Comparison of ENCODE assay signal across 12 cellular contexts in genomic region chr2:20744366-20745335, GRCh38.
DNase-seq lines count a peak whose midpoint lies in the region; ATAC-seq and TF ChIP-seq lines count a peak whose summit lies in the region.
"Had no signal": no experiment of that assay in that cellular context is flagged by ENCODE, and none has a peak within 500 bp of the region (broad histone marks: within the 10 kb centered on the region; RNA-seq: fewer than 3 reads in every experiment).

No MANE protein-coding gene starts in this region.

- H3K9me3 ChIP-seq in MM.1S (replicated peaks; ENCODE audit: insufficient read depth, low read length) = no peaks in the 10 kb centered on the region
- H3K9me3 ChIP-seq in colonic mucosa = no peaks in the 10 kb centered on the region

- H3K4me2 ChIP-seq in MM.1S (ENCODE audit: low read depth, low read length) = no peak overlapping the region

- no peak overlapping the region for H3K9ac ChIP-seq in MM.1S (ENCODE audit: low read length)
- H3K9ac ChIP-seq in colonic mucosa (ENCODE audit: low read depth in 2 of 2, low read length in 2 of 2) = no peak overlapping the region

- CTCF ChIA-PET in activated B cell treated with CpG ODN at 0.5 μM for 24 hours (lab: Charles Lee) = interaction anchor here (0.8 to 1.2 kb wide), 3 partner anchors 37 to 218 kb away, joined by 3 to 4 read pairs (median 4); no protein-coding TSS in a partner anchor
- CTCF ChIA-PET in activated CD4-positive, alpha-beta T cell treated with anti-CD3 and anti-CD28 coated beads for 36 hours (lab: Charles Lee) = no interaction called here

- peaks cover 24% of the 10 kb centered on the region for H3K4me1 Mint-ChIP-seq in activated B cell treated with CpG ODN at 0.5 μM for 24 hours
- no peaks in the 10 kb centered on the region for H3K4me1 Mint-ChIP-seq in activated CD4-positive, alpha-beta T cell treated with anti-CD3 and anti-CD28 coated beads for 36 hours
- H3K4me1 Mint-ChIP-seq: neural crest cell had no signal

- H3K4me3 ChIP-seq in MM.1S (ENCODE audit: low read length) (no peak overlapping the region), colonic mucosa (no peak overlapping the region)

- H3K9me2 ChIP-seq in MM.1S (replicated peaks; ENCODE audit: insufficient read depth, low read length) = no peaks in the 10 kb centered on the region

- H3K27me3 ChIP-seq in MM.1S (replicated peaks; ENCODE audit: insufficient read depth, low read length) (no peaks in the 10 kb centered on the region), colonic mucosa (no peaks in the 10 kb centered on the region)

- no peaks in the 10 kb centered on the region for H3K27me3 Mint-ChIP-seq in activated B cell treated with CpG ODN at 0.5 μM for 24 hours
- H3K27me3 Mint-ChIP-seq in activated CD4-positive, alpha-beta T cell treated with anti-CD3 and anti-CD28 coated beads for 36 hours = no peaks in the 10 kb centered on the region

- peak overlapping the region; percentile 59 for H3K4me3 Mint-ChIP-seq in activated B cell treated with CpG ODN at 0.5 μM for 24 hours
- H3K4me3 Mint-ChIP-seq in activated CD4-positive, alpha-beta T cell treated with anti-CD3 and anti-CD28 coated beads for 36 hours = no peak overlapping the region
- H3K4me3 Mint-ChIP-seq: neural crest cell had no signal

- POLR2A ChIA-PET in activated B cell treated with CpG ODN at 0.5 μM for 24 hours (lab: Charles Lee) = interaction anchor here (0.7 to 1.8 kb wide), 4 partner anchors 12 to 298 kb away, joined by 3 to 11 read pairs (median 4); partner anchors contain the start of genes GDF7, LDAH and RHOB
- POLR2A ChIA-PET in activated CD4-positive, alpha-beta T cell treated with anti-CD3 and anti-CD28 coated beads for 36 hours (lab: Charles Lee) = no interaction called here

- TF ChIP-seq CTCF in activated B cell treated with CpG ODN at 0.5 μM for 24 hours (IDR thresholded peaks at IDR 0.05) (no peak), MM.1S (IDR thresholded peaks at IDR 0.05; ENCODE audit: low read length) (no peak), colonic mucosa (IDR thresholded peaks at IDR 0.05) (no peak)

- peaks cover 17% of the 10 kb centered on the region for H3K36me3 Mint-ChIP-seq in activated B cell treated with CpG ODN at 0.5 μM for 24 hours (ENCODE audit: low read depth)
- peaks cover 33% of the 10 kb centered on the region for H3K36me3 Mint-ChIP-seq in activated CD4-positive, alpha-beta T cell treated with anti-CD3 and anti-CD28 coated beads for 36 hours (ENCODE audit: low read depth)

- intact Hi-C loops in activated B cell treated with CpG ODN at 0.5 μM for 24 hours (cut with micrococcal nuclease) (loop anchor here (2.0 to 5.0 kb wide), 2 partner anchors 47 to 78 kb away; partner anchors contain the start of gene GDF7), colonic mucosa (cut with DNase I) (no loop called here)
- intact Hi-C loops in activated CD4-positive, alpha-beta T cell treated with anti-CD3 and anti-CD28 coated beads for 36 hours (cut with DNase I, micrococcal nuclease) = no loop called here

- peak overlapping the region; percentile 74 for H3K27ac Mint-ChIP-seq in activated B cell treated with CpG ODN at 0.5 μM for 24 hours
- no peak overlapping the region for H3K27ac Mint-ChIP-seq in activated CD4-positive, alpha-beta T cell treated with anti-CD3 and anti-CD28 coated beads for 36 hours

- H3K27ac ChIP-seq in MM.1S (ENCODE audit: low read length) (no peak overlapping the region), colonic mucosa (no peak overlapping the region)

- no peaks in the 10 kb centered on the region for H4K20me1 ChIP-seq in MM.1S (ENCODE audit: insufficient read depth, low read length)

- H3K4me1 ChIP-seq in MM.1S (ENCODE audit: low read length) = peaks cover 4% of the 10 kb centered on the region; the same call in 1 of the 2 replicates
- H3K4me1 ChIP-seq in colonic mucosa = no peaks in the 10 kb centered on the region

- no peak overlapping the region for H2AFZ ChIP-seq in MM.1S (ENCODE audit: low read length)

- ATAC-seq in GM18511 (IDR thresholded peaks at IDR 0.05; ENCODE audit: unreplicated experiment) = peak; percentile 98
- ATAC-seq in GM21390 (IDR thresholded peaks at IDR 0.05; ENCODE audit: unreplicated experiment) = peak; percentile 97
- ATAC-seq in HG03039 (IDR thresholded peaks at IDR 0.05; ENCODE audit: unreplicated experiment) = peak; percentile 94
- ATAC-seq in activated B cell treated with CpG ODN at 0.5 μM for 24 hours (ENCODE audit: low read depth) = peak; percentile 58
- no peak for ATAC-seq in activated CD4-positive, alpha-beta T cell treated with anti-CD3 and anti-CD28 coated beads for 36 hours

- no peaks in the 10 kb centered on the region for H3K9me3 Mint-ChIP-seq in activated B cell treated with CpG ODN at 0.5 μM for 24 hours
- no peaks in the 10 kb centered on the region for H3K9me3 Mint-ChIP-seq in activated CD4-positive, alpha-beta T cell treated with anti-CD3 and anti-CD28 coated beads for 36 hours (ENCODE audit: low read depth)
- H3K9me3 Mint-ChIP-seq: neural crest cell had no signal

- H3K36me3 ChIP-seq in MM.1S (replicated peaks; ENCODE audit: insufficient read depth, low read length) (no peaks in the 10 kb centered on the region), colonic mucosa (no peaks in the 10 kb centered on the region)

- H3K79me2 ChIP-seq in MM.1S (ENCODE audit: low read length) = no peaks in the 10 kb centered on the region

- H3F3A ChIP-seq in MM.1S (ENCODE audit: insufficient read depth, low read length) = no peaks in the 10 kb centered on the region

- no peak for DNase-seq in activated B cell treated with CpG ODN at 0.5 μM for 24 hours
- no peak for DNase-seq in MM.1S
- no peak for DNase-seq in NCI-H1048 (lab: John Stamatoyannopoulos, UW)
- DNase-seq in activated CD4-positive, alpha-beta T cell treated with anti-CD3 and anti-CD28 coated beads for 36 hours = no peak
- no peak for DNase-seq in colonic mucosa
- DNase-seq: activated T-cell treated with anti-CD3 and anti-CD28 coated beads for 4 hours, C1 segment of cervical spinal cord, NCI-H2029 treated with DMSO at 0.1 percent for 48 hours had no signal
